8 cellular contexts compared by ENCODE assay signal in genomic region chr16:70770968-70771552, GRCh38. TPM values are rescaled to one million over a fixed set of nuclear protein-coding genes. Genes with fewer than 3 reads are reported as not detected.
DNase-seq lines count a peak whose midpoint lies in the region; ATAC-seq and TF ChIP-seq lines count a peak whose summit lies in the region.

No MANE protein-coding gene starts in this region.

- no peaks in the 10 kb centered on the region for H3K4me1 Mint-ChIP-seq in CD4-positive, alpha-beta memory T cell

- DNase-seq in CD4-positive, alpha-beta memory T cell = peak in 4 of 5 donors; percentile 16 to 40 (median 22)
- DNase-seq in H4 (ENCODE audit: low spot score) (peak; percentile 34), fibroblast of lung (ENCODE audit: low read depth in 2 of 2) (peak; percentile 39 to 59), neuronal stem cell (ENCODE audit: low spot score) (peak; percentile 61), tibial artery (peak; percentile 42 to 79)
- DNase-seq in activated T-cell treated with anti-CD3 and anti-CD28 coated beads, Interleukin-2, amount 50 U/mL, for 48 hours = peak; percentile 82 to 84

- no peaks in the 10 kb centered on the region for H3K27me3 ChIP-seq in CD4-positive, alpha-beta memory T cell (ENCODE audit: insufficient read depth, low read length)
- no peaks in the 10 kb centered on the region for H3K27me3 ChIP-seq in OCI-LY3 (ENCODE audit: low read depth, low read length)
- no peaks in the 10 kb centered on the region for H3K27me3 ChIP-seq in fibroblast of lung (ENCODE audit: control insufficient read depth, insufficient read depth, low read length)
- H3K27me3 ChIP-seq in neuronal stem cell (ENCODE audit: control insufficient read depth in 3 of 3, insufficient read depth in 3 of 3, low read depth in 1 of 3, low read length in 3 of 3) = no peaks in the 10 kb centered on the region
- H3K27me3 ChIP-seq in tibial artery = no peaks in the 10 kb centered on the region

- H3K18ac ChIP-seq in neuronal stem cell (ENCODE audit: low read length) = no peak overlapping the region

- no peak overlapping the region for H3K9ac ChIP-seq in OCI-LY3 (ENCODE audit: low read length)
- no peak overlapping the region for H3K9ac ChIP-seq in fibroblast of lung (ENCODE audit: insufficient read depth, low read length)
- H3K9ac ChIP-seq in neuronal stem cell (ENCODE audit: low read depth, low read length, poor library complexity) = no peak overlapping the region

- no peaks in the 10 kb centered on the region for H3K9me3 ChIP-seq in CD4-positive, alpha-beta memory T cell (ENCODE audit: control insufficient read depth in 1 of 2, low read length in 2 of 2)
- H3K9me3 ChIP-seq in OCI-LY3 (ENCODE audit: insufficient read depth, low read length) = no peaks in the 10 kb centered on the region
- no peaks in the 10 kb centered on the region for H3K9me3 ChIP-seq in fibroblast of lung (ENCODE audit: control insufficient read depth, insufficient read depth, low read depth, low read length)
- H3K9me3 ChIP-seq in neuronal stem cell (replicated peaks in 1 of 2; ENCODE audit: control insufficient read depth in 2 of 2, insufficient read depth in 1 of 2, low read depth in 1 of 2, low read length in 2 of 2) = no peaks in the 10 kb centered on the region
- no peaks in the 10 kb centered on the region for H3K9me3 ChIP-seq in tibial artery

- no peak overlapping the region for H3K4ac ChIP-seq in neuronal stem cell (ENCODE audit: low read length)

- ATAC-seq in GM18517 (IDR thresholded peaks at IDR 0.05; ENCODE audit: unreplicated experiment) = no peak

- no peak overlapping the region for H3K4me3 ChIP-seq in CD4-positive, alpha-beta memory T cell (ENCODE audit: low read length in 2 of 2)
- H3K4me3 ChIP-seq in OCI-LY3 (ENCODE audit: low read length) (no peak overlapping the region), fibroblast of lung (replicated peaks in 1 of 4; ENCODE audit: control extremely low read depth in 1 of 4, insufficient read depth in 1 of 4, low read depth in 3 of 4, low read length in 4 of 4) (no peak overlapping the region), neuronal stem cell (ENCODE audit: low read length in 2 of 2) (no peak overlapping the region), tibial artery (no peak overlapping the region)

- H3K9me3 Mint-ChIP-seq in CD4-positive, alpha-beta memory T cell = no peaks in the 10 kb centered on the region

- H3K27ac ChIP-seq in CD4-positive, alpha-beta memory T cell (ENCODE audit: low read depth, low read length) = no peak overlapping the region
- no peak overlapping the region for H3K27ac ChIP-seq in OCI-LY3 (ENCODE audit: low read length)
- H3K27ac ChIP-seq in fibroblast of lung (ENCODE audit: insufficient read depth, low read length) = no peak overlapping the region
- no peak overlapping the region for H3K27ac ChIP-seq in neuronal stem cell (replicated peaks; ENCODE audit: low read length)
- H3K27ac ChIP-seq in tibial artery = no peak overlapping the region

- no peak overlapping the region for H2BK12ac ChIP-seq in neuronal stem cell (ENCODE audit: low read length)

- no peak overlapping the region for H2BK120ac ChIP-seq in neuronal stem cell (ENCODE audit: low read depth, low read length)

- POLR2A ChIA-PET in CD4-positive, alpha-beta memory T cell (lab: Charles Lee; ENCODE audit: partially characterized antibody) = interaction anchor here (0.6 kb wide), 2 partner anchors 211 to 391 kb away, joined by 3 to 4 read pairs; no protein-coding TSS in a partner anchor

- intact Hi-C loops in CD4-positive, alpha-beta memory T cell (cut with micrococcal nuclease) = loop anchor here (2.0 to 10.0 kb wide), 2 partner anchors 90 to 116 kb away; no protein-coding TSS in a partner anchor
- intact Hi-C loops in tibial artery (cut with DNase I; ENCODE audit: low total_unique reads) = loop anchor here (2.0 kb wide), 1 partner anchor 90 kb away; no protein-coding TSS in a partner anchor

- CTCF ChIA-PET in CD4-positive, alpha-beta memory T cell (lab: Charles Lee; ENCODE audit: partially characterized antibody) = interaction anchor here (0.7 to 3.0 kb wide), 25 partner anchors 8 to 995 kb away, joined by 3 to 13 read pairs (median 4); no protein-coding TSS in a partner anchor

- WGBS in neuronal stem cell (ENCODE audit: extremely low coverage in 2 of 2, insufficient read length in 2 of 2, insufficient replicate concordance in 1 of 2), 2 donors = no CpG with 5 or more reads among the region's 8 CpGs

- no peak overlapping the region for H2BK15ac ChIP-seq in neuronal stem cell (ENCODE audit: low read length)

- no peaks in the 10 kb centered on the region for H3K4me1 ChIP-seq in CD4-positive, alpha-beta memory T cell (ENCODE audit: insufficient read depth, low read length)
- H3K4me1 ChIP-seq in OCI-LY3 (ENCODE audit: low read length) (no peaks in the 10 kb centered on the region), fibroblast of lung (ENCODE audit: control insufficient read depth, extremely low read depth, insufficient read depth, low read length) (peaks cover 8% of the 10 kb centered on the region), neuronal stem cell (ENCODE audit: control insufficient read depth in 2 of 2, insufficient read depth in 1 of 2, low read depth in 1 of 2, low read length in 2 of 2) (no peaks in the 10 kb centered on the region), tibial artery (peaks cover 0 to 19% (median 4%) of the 10 kb centered on the region in 4 donors)

- peaks cover 34 to 64% of the 10 kb centered on the region in 2 donors for H3K36me3 Mint-ChIP-seq in CD4-positive, alpha-beta memory T cell

- no peaks in the 10 kb centered on the region for H3K27me3 Mint-ChIP-seq in CD4-positive, alpha-beta memory T cell

- H3K23ac ChIP-seq in neuronal stem cell (ENCODE audit: low read depth, low read length, poor library complexity) = no peak overlapping the region

- no peak overlapping the region for H3K4me3 Mint-ChIP-seq in CD4-positive, alpha-beta memory T cell

- no peak overlapping the region for H2BK5ac ChIP-seq in neuronal stem cell (ENCODE audit: low read length)

- H4K8ac ChIP-seq in neuronal stem cell (ENCODE audit: low read depth, low read length) = no peak overlapping the region

- TF ChIP-seq CTCF in OCI-LY3 (IDR thresholded peaks at IDR 0.05; ENCODE audit: low read depth, low read length) = peak; percentile 86
- TF ChIP-seq CTCF in fibroblast of lung (conservative IDR thresholded peaks at IDR 0.05 in 1 of 2, IDR thresholded peaks at IDR 0.05 in 1 of 2; ENCODE audit: low read depth in 1 of 2, low read length in 2 of 2) = peak; percentile 96
- TF ChIP-seq CTCF in tibial artery (IDR thresholded peaks at IDR 0.05) = peak; percentile 94 to 99

- no peaks in the 10 kb centered on the region for H4K20me1 ChIP-seq in OCI-LY3 (ENCODE audit: insufficient read depth, low read length)
- no peaks in the 10 kb centered on the region for H4K20me1 ChIP-seq in fibroblast of lung (ENCODE audit: control insufficient read depth, extremely low read depth, insufficient read depth, low read length)

- H4K91ac ChIP-seq in neuronal stem cell (ENCODE audit: low read depth, low read length, poor library complexity) = no peak overlapping the region

- H3K27ac Mint-ChIP-seq in CD4-positive, alpha-beta memory T cell = no peak overlapping the region

- peaks cover 15% of the 10 kb centered on the region for H3K36me3 ChIP-seq in CD4-positive, alpha-beta memory T cell (ENCODE audit: insufficient read depth, low read length)
- H3K36me3 ChIP-seq in OCI-LY3 (replicated peaks; ENCODE audit: low read depth, low read length) (peaks cover 13% of the 10 kb centered on the region), fibroblast of lung (ENCODE audit: control insufficient read depth, insufficient read depth, low read length) (peaks cover 3% of the 10 kb centered on the region), neuronal stem cell (replicated peaks in 1 of 2; ENCODE audit: control insufficient read depth in 2 of 2, insufficient read depth in 2 of 2, low read length in 2 of 2) (peaks cover 19 to 62% of the 10 kb centered on the region in 2 donors), tibial artery (peaks cover 0 to 44% (median 41%) of the 10 kb centered on the region in 3 donors)

- H3K79me1 ChIP-seq in neuronal stem cell (ENCODE audit: low read depth, low read length) = no peaks in the 10 kb centered on the region

- H3K4me2 ChIP-seq in OCI-LY3 (ENCODE audit: low read length) (no peak overlapping the region), fibroblast of lung (ENCODE audit: extremely low read depth, insufficient read depth, low read length) (no peak overlapping the region), neuronal stem cell (ENCODE audit: insufficient read depth, low read length, poor library complexity, severe bottlenecking) (no peak overlapping the region)

- H2AFZ ChIP-seq in OCI-LY3 (ENCODE audit: low read depth, low read length) = no peak overlapping the region
- H2AFZ ChIP-seq in fibroblast of lung (ENCODE audit: low read length) = no peak overlapping the region
- no peak overlapping the region for H2AFZ ChIP-seq in neuronal stem cell (ENCODE audit: low read length)

- H2AK5ac ChIP-seq in neuronal stem cell (ENCODE audit: low read depth, low read length) = no peak overlapping the region

- no peaks in the 10 kb centered on the region for H3K79me2 ChIP-seq in OCI-LY3 (ENCODE audit: low read length)
- no peaks in the 10 kb centered on the region for H3K79me2 ChIP-seq in fibroblast of lung (ENCODE audit: control insufficient read depth, insufficient read depth, low read length)

- no peak overlapping the region for H3K14ac ChIP-seq in neuronal stem cell (ENCODE audit: low read length)

RNA-seq across cellular contexts. Expression of gene VAC14, which starts 29.9 kb away (rescaled TPM):
- 10 to 100 TPM; 37.8 to 40.6 TPM for total RNA-seq in CD4-positive, alpha-beta memory T cell
- 10 to 100 TPM; 30.0 to 41.8 TPM for polyA plus RNA-seq in CD4-positive, alpha-beta memory T cell
- 25.5 and 28.1 TPM in 2 replicates for total RNA-seq in H4 (2014; rRNA removed; shearing (Covaris generic))
- total RNA-seq in fibroblast of lung = 18.5 and 29.2 TPM in 2 replicates
- 25.0 and 35.3 TPM in 2 replicates for polyA plus RNA-seq in fibroblast of lung
- polyA plus RNA-seq in fibroblast of lung (2012) = 29.7 and 42.1 TPM in 2 replicates
- polyA minus RNA-seq in fibroblast of lung (ENCODE audit: low replicate concordance) = 104 and 105 TPM in 2 replicates
- polyA plus RNA-seq in neuronal stem cell (2013, experiment 1 of 2) = 24.7 TPM
- 23.1 TPM for polyA plus RNA-seq in neuronal stem cell (2013, experiment 2 of 2)

Comparison
In these comparisons a context has a peak if more than half of its experiments do, and no peak if none do; other contexts are left out.
1. DNase-seq: peak in every context shown above with its lines; median percentile 83 in activated T-cell treated with anti-CD3 and anti-CD28 coated beads, Interleukin-2, amount 50 U/mL, for 48 hours; 61 in neuronal stem cell; 60 in tibial artery; 49 in fibroblast of lung; 34 in H4; 22 in CD4-positive, alpha-beta memory T cell.